ENCODE assay signal across 10 cellular contexts in genomic region chr11:119307219-119307618, GRCh38. TPM values are rescaled to one million over a fixed set of nuclear protein-coding genes. Genes with fewer than 3 reads are reported as not detected.
DNase-seq lines count a peak whose midpoint lies in the region; ATAC-seq, FAIRE-seq and TF ChIP-seq lines count a peak whose summit lies in the region.
"Had no signal": no experiment of that assay in that cellular context is flagged by ENCODE, and none has a peak within 500 bp of the region (broad histone marks: within the 10 kb centered on the region; RNA-seq: fewer than 3 reads in every experiment).

No MANE protein-coding gene starts in this region.

- no peak for DNase-seq in CD4-positive, CD25-positive, alpha-beta regulatory T cell
- DNase-seq in Karpas-422, result peak; percentile 36
- no peak for DNase-seq in caudate nucleus (lab: John Stamatoyannopoulos, UW)
- DNase-seq in neural progenitor cell (ENCODE audit: low spot score), result peak; percentile 67
- DNase-seq in NCI-H187 treated with DMSO at 0.1 percent for 48 hours (lab: John Stamatoyannopoulos, UW), result no peak
- no peak for DNase-seq in RCC 7860 (ENCODE audit: low spot score)
- DNase-seq in NCI-H1048 (lab: John Stamatoyannopoulos, UW), result no peak
- no peak for DNase-seq in NCI-H526 treated with DMSO at 0.1 percent for 48 hours (lab: John Stamatoyannopoulos, UW)
- DNase-seq: activated CD4-positive, alpha-beta T cell treated with anti-CD3 and anti-CD28 coated beads, Interleukin-2, amount 50 U/mL, for 4 hours; stimulated activated CD4-positive, alpha-beta T cell treated with anti-CD3 and anti-CD28 coated beads, Interleukin-2, amount 100 ng/mL, for 24 hours had no signal

- H3K9me3 ChIP-seq in CD4-positive, CD25-positive, alpha-beta regulatory T cell (ENCODE audit: control insufficient read depth in 2 of 2, low read length in 2 of 2), result no peaks in the 10 kb centered on the region
- H3K9me3 ChIP-seq in Karpas-422 (ENCODE audit: low read length), result no peaks in the 10 kb centered on the region
- H3K9me3 ChIP-seq in neural progenitor cell (ENCODE audit: low read depth), result no peaks in the 10 kb centered on the region

- H3K4me3 Mint-ChIP-seq in CD4-positive, CD25-positive, alpha-beta regulatory T cell, result no peak overlapping the region
- H3K4me3 Mint-ChIP-seq in neural progenitor cell, result no peak overlapping the region

- H3K9me2 ChIP-seq in Karpas-422 (replicated peaks; ENCODE audit: insufficient read depth, low read length), result no peaks in the 10 kb centered on the region

- no peak for FAIRE-seq in RCC 7860 (lab: Jason Lieb, UNC)

- TF ChIP-seq CTCF in neural progenitor cell (IDR thresholded peaks at IDR 0.05), result peak; percentile 53

- no peak overlapping the region for H3K4me3 ChIP-seq in CD4-positive, CD25-positive, alpha-beta regulatory T cell (ENCODE audit: low read depth, low read length)
- no peak overlapping the region for H3K4me3 ChIP-seq in Karpas-422 (ENCODE audit: low read length)
- no peak overlapping the region for H3K4me3 ChIP-seq in neural progenitor cell

- ATAC-seq in CD4-positive, CD25-positive, alpha-beta regulatory T cell (ENCODE audit: low read depth in 2 of 2), result no peak

- no peaks in the 10 kb centered on the region for H3K27me3 ChIP-seq in CD4-positive, CD25-positive, alpha-beta regulatory T cell (ENCODE audit: control insufficient read depth, insufficient read depth, low read length)
- no peaks in the 10 kb centered on the region for H3K27me3 ChIP-seq in Karpas-422 (ENCODE audit: low read length)
- no peaks in the 10 kb centered on the region for H3K27me3 ChIP-seq in neural progenitor cell

- no peaks in the 10 kb centered on the region for H3K27me3 Mint-ChIP-seq in CD4-positive, CD25-positive, alpha-beta regulatory T cell
- H3K27me3 Mint-ChIP-seq in neural progenitor cell (ENCODE audit: insufficient read depth, low read depth), result no peaks in the 10 kb centered on the region

- H3K79me2 ChIP-seq in Karpas-422 (ENCODE audit: low read length), result no peaks in the 10 kb centered on the region
- no peaks in the 10 kb centered on the region for H3K79me2 ChIP-seq in neural progenitor cell (ENCODE audit: low read depth)

- H3K4me1 ChIP-seq in CD4-positive, CD25-positive, alpha-beta regulatory T cell (ENCODE audit: control insufficient read depth, insufficient read depth, low read length, poor library complexity, severe bottlenecking), result peaks cover 19% of the 10 kb centered on the region
- H3K4me1 ChIP-seq in Karpas-422 (ENCODE audit: low read length), result no peaks in the 10 kb centered on the region
- peaks cover 11% of the 10 kb centered on the region for H3K4me1 ChIP-seq in neural progenitor cell

- H3K36me3 Mint-ChIP-seq in CD4-positive, CD25-positive, alpha-beta regulatory T cell, result peaks cover 20% of the 10 kb centered on the region
- peaks cover 19% of the 10 kb centered on the region for H3K36me3 Mint-ChIP-seq in neural progenitor cell

- H3F3A ChIP-seq in neural progenitor cell (ENCODE audit: low read depth), result peaks cover 14% of the 10 kb centered on the region

- H4K20me1 ChIP-seq in Karpas-422 (ENCODE audit: insufficient read depth, low read depth, low read length), result no peaks in the 10 kb centered on the region
- peaks cover 10% of the 10 kb centered on the region for H4K20me1 ChIP-seq in neural progenitor cell (ENCODE audit: low read depth)

- H3K36me3 ChIP-seq in CD4-positive, CD25-positive, alpha-beta regulatory T cell (ENCODE audit: control insufficient read depth, insufficient read depth, low read length), result peaks cover 27% of the 10 kb centered on the region
- H3K36me3 ChIP-seq in Karpas-422 (ENCODE audit: insufficient read depth, low read length) (no peaks in the 10 kb centered on the region; the same call in 1 of the 2 replicates), neural progenitor cell (no peaks in the 10 kb centered on the region)

- H3K27ac ChIP-seq in CD4-positive, CD25-positive, alpha-beta regulatory T cell (ENCODE audit: insufficient read depth, low read length, poor library complexity, severe bottlenecking), result peak overlapping the region; percentile 45
- H3K27ac ChIP-seq in Karpas-422 (ENCODE audit: low read length) (no peak overlapping the region), caudate nucleus (ENCODE audit: low read depth, low read length) (peak overlapping the region; percentile 11), neural progenitor cell (peak overlapping the region; percentile 17)

- peaks cover 8 to 30% (median 20%) of the 10 kb centered on the region in 4 donors for H3K4me1 Mint-ChIP-seq in CD4-positive, CD25-positive, alpha-beta regulatory T cell
- peaks cover 14% of the 10 kb centered on the region for H3K4me1 Mint-ChIP-seq in neural progenitor cell

- H2AFZ ChIP-seq in Karpas-422 (ENCODE audit: low read length), result no peak overlapping the region
- H2AFZ ChIP-seq in neural progenitor cell (replicated peaks), result no peak overlapping the region

- no peaks in the 10 kb centered on the region for H3K9me3 Mint-ChIP-seq in CD4-positive, CD25-positive, alpha-beta regulatory T cell
- no peaks in the 10 kb centered on the region for H3K9me3 Mint-ChIP-seq in neural progenitor cell

- H3K9ac ChIP-seq in Karpas-422 (ENCODE audit: low read length) (no peak overlapping the region), neural progenitor cell (no peak overlapping the region)

- no peak overlapping the region for H3K4me2 ChIP-seq in Karpas-422 (ENCODE audit: low read depth, low read length, poor library complexity, severe bottlenecking)
- peak overlapping the region; percentile 28 for H3K4me2 ChIP-seq in neural progenitor cell

- peak overlapping the region; percentile 80 to 98 (median 92) for H3K27ac Mint-ChIP-seq in CD4-positive, CD25-positive, alpha-beta regulatory T cell
- no peak overlapping the region for H3K27ac Mint-ChIP-seq in neural progenitor cell

RNA-seq across cellular contexts. Expression of gene MCAM, which starts 9.7 kb away (rescaled TPM):
- total RNA-seq in CD4-positive, CD25-positive, alpha-beta regulatory T cell, result 10.1 TPM
- polyA plus RNA-seq in CD4-positive, CD25-positive, alpha-beta regulatory T cell, result 1 to 10 TPM in 3 of 4 donors, under 1 TPM in 1; 0.37 to 1.6 (median 1.5) TPM
- total RNA-seq in Karpas-422 (2014; rRNA removed; shearing (Covaris generic); ENCODE audit: low replicate concordance), result 2.0 and 2.1 TPM in 2 replicates
- total RNA-seq in neural progenitor cell (ENCODE audit: low replicate concordance), result 23.3 and 28.2 TPM in 2 replicates

RNA-seq across cellular contexts. Expression of gene RNF26, which starts 27.1 kb away (rescaled TPM):
- total RNA-seq in CD4-positive, CD25-positive, alpha-beta regulatory T cell, result 21.0 TPM
- 10 to 100 TPM; 27.5 to 38.3 (median 37.4) TPM for polyA plus RNA-seq in CD4-positive, CD25-positive, alpha-beta regulatory T cell
- total RNA-seq in Karpas-422 (2014; rRNA removed; shearing (Covaris generic); ENCODE audit: low replicate concordance), result 3.9 and 8.8 TPM in 2 replicates
- total RNA-seq in neural progenitor cell (ENCODE audit: low replicate concordance), result 17.1 and 48.2 TPM in 2 replicates

RNA-seq across cellular contexts. Expression of gene C1QTNF5, which starts 33.5 kb away (rescaled TPM):
- not detected for total RNA-seq in CD4-positive, CD25-positive, alpha-beta regulatory T cell
- not detected for polyA plus RNA-seq in CD4-positive, CD25-positive, alpha-beta regulatory T cell
- not detected in 2 replicates for total RNA-seq in Karpas-422 (2014; rRNA removed; shearing (Covaris generic); ENCODE audit: low replicate concordance)
- 0.90 and 3.4 TPM in 2 replicates for total RNA-seq in neural progenitor cell (ENCODE audit: low replicate concordance)

RNA-seq across cellular contexts. Expression of gene MFRP, which starts 39.3 kb away (rescaled TPM):
- total RNA-seq in CD4-positive, CD25-positive, alpha-beta regulatory T cell, result not detected
- not detected for polyA plus RNA-seq in CD4-positive, CD25-positive, alpha-beta regulatory T cell
- total RNA-seq in Karpas-422 (2014; rRNA removed; shearing (Covaris generic); ENCODE audit: low replicate concordance), result not detected in 2 replicates
- not detected in 2 replicates for total RNA-seq in neural progenitor cell (ENCODE audit: low replicate concordance)

Comparison
In these comparisons a context has a peak if more than half of its experiments do, and no peak if none do; other contexts are left out.
1. DNase-seq: peak in Karpas-422 (single experiment) and neural progenitor cell (single experiment); none in CD4-positive, CD25-positive, alpha-beta regulatory T cell (0 of 3), caudate nucleus (0 of 61), NCI-H187 treated with DMSO at 0.1 percent for 48 hours (single experiment), RCC 7860 (single experiment), NCI-H1048 (single experiment) and NCI-H526 treated with DMSO at 0.1 percent for 48 hours (single experiment).